Comparison of ENCODE assay signal across 8 cellular contexts in the genomic region with DNA sequence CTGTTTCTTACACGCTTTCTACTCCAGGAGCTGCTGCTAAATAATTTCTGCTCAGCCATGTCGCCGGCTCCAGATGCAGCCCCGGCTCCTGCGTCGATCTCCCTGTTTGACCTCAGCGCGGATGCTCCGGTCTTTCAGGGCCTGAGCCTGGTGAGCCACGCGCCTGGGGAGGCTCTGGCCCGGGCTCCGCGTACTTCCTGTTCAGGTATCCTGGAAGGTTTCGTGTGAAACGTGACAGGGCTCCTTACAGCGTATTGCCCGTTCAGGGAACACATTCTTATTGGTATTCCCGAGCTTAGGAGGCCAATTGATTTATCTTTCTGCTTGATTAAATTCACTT. TPM values are rescaled to one million over a fixed set of nuclear protein-coding genes. Genes with fewer than 3 reads are reported as not detected.
A peak's percentile ranks its signal among the peaks of the same experiment; 100 is the strongest.
DNase-seq lines count a peak whose midpoint lies in the region; ATAC-seq, FAIRE-seq and TF ChIP-seq lines count a peak whose summit lies in the region.

No MANE protein-coding gene starts in this region.

- POLR2A ChIA-PET in AG04450 (lab: Yijun Ruan, JAX) = interaction anchor here (0.8 to 2.0 kb wide), 7 partner anchors 11 to 65 kb away, joined by 4 to 12 read pairs (median 5); a partner anchor contains a TSS

- H3K27me3 Mint-ChIP-seq in osteocyte (ENCODE audit: unreplicated experiment) = no peaks in the 10 kb centered on the region

- DNase-seq in AG04450 (ENCODE audit: low read depth, low spot score) = no peak
- peak; percentile 6 for DNase-seq in MV-4-11 (lab: John Stamatoyannopoulos, UW)
- DNase-seq in activated effector memory CD4-positive, alpha-beta T cell treated with anti-CD3 and anti-CD28 coated beads, Interleukin-2, amount 50 U/mL, for 16 hours = peak; percentile 82
- DNase-seq in Right ventricle myocardium inferior (ENCODE audit: missing footprints) = peak; percentile 86
- DNase-seq in osteocyte (ENCODE audit: extremely low spot score, unreplicated experiment) = no peak
- no peak for DNase-seq in GM12892 (ENCODE audit: insufficient read length)
- no peak for DNase-seq in midbrain (lab: John Stamatoyannopoulos, UW)

- no peak for FAIRE-seq in GM12892 (lab: Jason Lieb, UNC)

- ATAC-seq in GM18907 (IDR thresholded peaks at IDR 0.05; ENCODE audit: unreplicated experiment) = peak; percentile 28
- ATAC-seq in Right ventricle myocardium inferior = no peak

- TF ChIP-seq CTCF in AG04450 (IDR thresholded peaks at IDR 0.05; ENCODE audit: low read depth, low read length) (no peak), osteocyte (IDR thresholded peaks at IDR 0.05) (no peak)

- H3K27me3 ChIP-seq in AG04450 (ENCODE audit: control insufficient read depth, insufficient read depth, low read length) = no peaks in the 10 kb centered on the region

- CTCF ChIA-PET in AG04450 (lab: Charles Lee) = interaction anchor here (0.9 to 2.4 kb wide), 5 partner anchors 46 to 75 kb away, joined by 3 to 15 read pairs (median 7); no protein-coding TSS in a partner anchor

- no peak for TF ChIP-seq POLR2A in GM12892 (IDR thresholded peaks at IDR 0.05; ENCODE audit: low read depth, low read length)

- intact Hi-C loops in Right ventricle myocardium inferior (cut with DNase I) = no loop called here

- no peaks in the 10 kb centered on the region for H3K9me3 Mint-ChIP-seq in osteocyte (ENCODE audit: unreplicated experiment)

- H3K27ac ChIP-seq in AG04450 (ENCODE audit: low read depth, low read length) = peak overlapping the region; percentile 82

- H3K4me3 ChIP-seq in AG04450 (ENCODE audit: low read depth, low read length) = peak overlapping the region; percentile 71

- peak overlapping the region; percentile 98 for H3K27ac Mint-ChIP-seq in osteocyte (ENCODE audit: unreplicated experiment)

- H3K4me3 Mint-ChIP-seq in osteocyte (ENCODE audit: unreplicated experiment) = peak overlapping the region; percentile 95

- H3K4me1 Mint-ChIP-seq in osteocyte (ENCODE audit: unreplicated experiment) = peaks cover 26% of the 10 kb centered on the region

- H3K36me3 Mint-ChIP-seq in osteocyte (ENCODE audit: unreplicated experiment) = peaks cover 30% of the 10 kb centered on the region

- H3K9me3 ChIP-seq in AG04450 (ENCODE audit: control insufficient read depth, insufficient read depth, low read length) = no peaks in the 10 kb centered on the region

RNA-seq across cellular contexts. Expression of a gene that starts 0.6 kb away (rescaled TPM):
- 20.3 and 22.0 TPM in 2 replicates for polyA plus RNA-seq in AG04450 (2011; rRNA removed)
- 18.2 and 21.1 TPM in 2 replicates for polyA minus RNA-seq in AG04450 (2011; rRNA and poly(A)+ RNA removed)
- total RNA-seq in Right ventricle myocardium inferior (26.6 TPM), osteocyte (44.8 and 55.6 TPM in 2 replicates)
- 95.3 TPM for polyA plus RNA-seq in GM12892 (2012; ENCODE audit: missing spikeins)

RNA-seq across cellular contexts. Expression of a gene that starts 0.7 kb away (rescaled TPM):
- polyA plus RNA-seq in AG04450 (2011; rRNA removed) = 81.0 and 84.3 TPM in 2 replicates
- 116 and 126 TPM in 2 replicates for polyA minus RNA-seq in AG04450 (2011; rRNA and poly(A)+ RNA removed)
- 79.4 TPM for total RNA-seq in Right ventricle myocardium inferior
- total RNA-seq in osteocyte = 83.6 and 95.2 TPM in 2 replicates
- 14.9 TPM for polyA plus RNA-seq in GM12892 (2012; ENCODE audit: missing spikeins)

RNA-seq across cellular contexts. Expression of a gene that starts 11.4 kb away (rescaled TPM):
- 20.9 and 22.2 TPM in 2 replicates for polyA plus RNA-seq in AG04450 (2011; rRNA removed)
- 32.4 and 33.0 TPM in 2 replicates for polyA minus RNA-seq in AG04450 (2011; rRNA and poly(A)+ RNA removed)
- 31.4 TPM for total RNA-seq in Right ventricle myocardium inferior
- 27.5 and 30.0 TPM in 2 replicates for total RNA-seq in osteocyte
- polyA plus RNA-seq in GM12892 (2012; ENCODE audit: missing spikeins) = 26.8 TPM

RNA-seq across cellular contexts. Expression of a gene that starts 15.1 kb away (rescaled TPM):
- 8.8 and 9.6 TPM in 2 replicates for polyA plus RNA-seq in AG04450 (2011; rRNA removed)
- 6.2 and 7.4 TPM in 2 replicates for polyA minus RNA-seq in AG04450 (2011; rRNA and poly(A)+ RNA removed)
- total RNA-seq in Right ventricle myocardium inferior (1.8 TPM), osteocyte (8.8 and 9.6 TPM in 2 replicates)
- 2.0 TPM for polyA plus RNA-seq in GM12892 (2012; ENCODE audit: missing spikeins)

RNA-seq across cellular contexts. Expression of a gene that starts 15.1 kb away (rescaled TPM):
- 33.9 and 36.6 TPM in 2 replicates for polyA plus RNA-seq in AG04450 (2011; rRNA removed)
- polyA minus RNA-seq in AG04450 (2011; rRNA and poly(A)+ RNA removed) = 33.2 and 51.3 TPM in 2 replicates
- total RNA-seq in Right ventricle myocardium inferior (17.1 TPM), osteocyte (28.3 and 29.4 TPM in 2 replicates)
- 35.8 TPM for polyA plus RNA-seq in GM12892 (2012; ENCODE audit: missing spikeins)

Comparison
In these comparisons a context has a peak if more than half of its experiments do, and no peak if none do; other contexts are left out.
1. DNase-seq: peak in MV-4-11 (single experiment), activated effector memory CD4-positive, alpha-beta T cell treated with anti-CD3 and anti-CD28 coated beads, Interleukin-2, amount 50 U/mL, for 16 hours (single experiment) and Right ventricle myocardium inferior (single experiment); none in AG04450 (single experiment), osteocyte (single experiment), GM12892 (single experiment) and midbrain (single experiment).